Comparison of ENCODE assay signal across 9 cellular contexts in genomic region chr16:70572050-70572925, GRCh38. TPM values are rescaled to one million over a fixed set of nuclear protein-coding genes. Genes with fewer than 3 reads are reported as not detected.
DNase-seq lines count a peak whose midpoint lies in the region; ATAC-seq and TF ChIP-seq lines count a peak whose summit lies in the region.
"Had no signal": no experiment of that assay in that cellular context is flagged by ENCODE, and none has a peak within 500 bp of the region (broad histone marks: within the 10 kb centered on the region; RNA-seq: fewer than 3 reads in every experiment).

No MANE protein-coding gene starts in this region.

- H3K9me3 Mint-ChIP-seq in HFFc6 = no peaks in the 10 kb centered on the region
- H3K9me3 Mint-ChIP-seq in activated T-helper 1 cell treated with anti-CD3 and anti-CD28 coated beads, Interleukin-12 subunit alpha, Interleukin-12 subunit beta, Interleukin-2, Interleukin-4 antibody, amounts not matched to agents 30 ng/mL and 10 ng/mL and 1 ng/mL, durations not matched to agents 14 hours and 24 hours and 36 hours = no peaks in the 10 kb centered on the region
- H3K9me3 Mint-ChIP-seq in stimulated activated effector memory CD8-positive, alpha-beta T cell treated with anti-CD3 and anti-CD28 coated beads, Interleukin-12 subunit alpha, Interleukin-12 subunit beta, amount 100 ng/mL, for 72 hours = no peaks in the 10 kb centered on the region
- H3K9me3 Mint-ChIP-seq: stimulated activated memory B cell treated with anti-CD40 and anti-IgM and Interleukin-4, amounts not matched to agents 10 μg/mL and 1 μg/mL and 100 μg/mL, for 72 hours had no signal

- H3K27ac Mint-ChIP-seq in HFFc6 = peak overlapping the region; percentile 79
- H3K27ac Mint-ChIP-seq in activated T-helper 1 cell treated with anti-CD3 and anti-CD28 coated beads, Interleukin-12 subunit alpha, Interleukin-12 subunit beta, Interleukin-2, Interleukin-4 antibody, amounts not matched to agents 30 ng/mL and 10 ng/mL and 1 ng/mL, durations not matched to agents 14 hours and 24 hours and 36 hours = peak overlapping the region; percentile 61
- H3K27ac Mint-ChIP-seq in stimulated activated effector memory CD8-positive, alpha-beta T cell treated with anti-CD3 and anti-CD28 coated beads, Interleukin-12 subunit alpha, Interleukin-12 subunit beta, amount 100 ng/mL, for 72 hours = peak overlapping the region; percentile 89
- H3K27ac Mint-ChIP-seq: stimulated activated memory B cell treated with anti-CD40 and anti-IgM and Interleukin-4, amounts not matched to agents 10 μg/mL and 1 μg/mL and 100 μg/mL, for 72 hours had no signal

- H3K4me1 ChIP-seq in right atrium auricular region = peaks cover 0 to 46% of the 10 kb centered on the region in 2 donors

- H3K36me3 Mint-ChIP-seq in HFFc6 (ENCODE audit: low read depth) = peaks cover 45% of the 10 kb centered on the region
- peaks cover 54% of the 10 kb centered on the region for H3K36me3 Mint-ChIP-seq in activated T-helper 1 cell treated with anti-CD3 and anti-CD28 coated beads, Interleukin-12 subunit alpha, Interleukin-12 subunit beta, Interleukin-2, Interleukin-4 antibody, amounts not matched to agents 30 ng/mL and 10 ng/mL and 1 ng/mL, durations not matched to agents 14 hours and 24 hours and 36 hours (ENCODE audit: low read depth)
- H3K36me3 Mint-ChIP-seq in stimulated activated effector memory CD8-positive, alpha-beta T cell treated with anti-CD3 and anti-CD28 coated beads, Interleukin-12 subunit alpha, Interleukin-12 subunit beta, amount 100 ng/mL, for 72 hours = peaks cover 100% of the 10 kb centered on the region

- H3K4me3 Mint-ChIP-seq in HFFc6 = 0 out of 2 replicates have a peak overlapping the region, but pooled peaks have one; percentile 46
- no peak overlapping the region for H3K4me3 Mint-ChIP-seq in activated T-helper 1 cell treated with anti-CD3 and anti-CD28 coated beads, Interleukin-12 subunit alpha, Interleukin-12 subunit beta, Interleukin-2, Interleukin-4 antibody, amounts not matched to agents 30 ng/mL and 10 ng/mL and 1 ng/mL, durations not matched to agents 14 hours and 24 hours and 36 hours
- H3K4me3 Mint-ChIP-seq in stimulated activated effector memory CD8-positive, alpha-beta T cell treated with anti-CD3 and anti-CD28 coated beads, Interleukin-12 subunit alpha, Interleukin-12 subunit beta, amount 100 ng/mL, for 72 hours = no peak overlapping the region
- H3K4me3 Mint-ChIP-seq: stimulated activated memory B cell treated with anti-CD40 and anti-IgM and Interleukin-4, amounts not matched to agents 10 μg/mL and 1 μg/mL and 100 μg/mL, for 72 hours had no signal

- H3K9me3 ChIP-seq in right atrium auricular region = no peaks in the 10 kb centered on the region

- peaks cover 66% of the 10 kb centered on the region for H3K4me1 Mint-ChIP-seq in HFFc6 (ENCODE audit: low read depth)
- H3K4me1 Mint-ChIP-seq in activated T-helper 1 cell treated with anti-CD3 and anti-CD28 coated beads, Interleukin-12 subunit alpha, Interleukin-12 subunit beta, Interleukin-2, Interleukin-4 antibody, amounts not matched to agents 30 ng/mL and 10 ng/mL and 1 ng/mL, durations not matched to agents 14 hours and 24 hours and 36 hours (ENCODE audit: low read depth) = peaks cover 19% of the 10 kb centered on the region
- peaks cover 36% of the 10 kb centered on the region for H3K4me1 Mint-ChIP-seq in stimulated activated effector memory CD8-positive, alpha-beta T cell treated with anti-CD3 and anti-CD28 coated beads, Interleukin-12 subunit alpha, Interleukin-12 subunit beta, amount 100 ng/mL, for 72 hours

- no peak for DNase-seq in HFFc6
- no peak for DNase-seq in activated T-helper 1 cell treated with anti-CD3 and anti-CD28 coated beads, Interleukin-12 subunit alpha, Interleukin-12 subunit beta, Interleukin-2, Interleukin-4 antibody, amounts not matched to agents 30 ng/mL and 10 ng/mL and 1 ng/mL, durations not matched to agents 14 hours and 24 hours and 36 hours (ENCODE audit: low spot score)
- no peak for DNase-seq in right atrium auricular region (ENCODE audit: low spot score)
- DNase-seq in stimulated activated effector memory CD8-positive, alpha-beta T cell treated with anti-CD3 and anti-CD28 coated beads, Interleukin-12 subunit alpha, Interleukin-12 subunit beta, amount 100 ng/mL, for 72 hours (ENCODE audit: low spot score in 2 of 2) = no peak
- no peak for DNase-seq in NCI-H748 treated with DMSO at 0.1 percent for 48 hours (lab: John Stamatoyannopoulos, UW)
- DNase-seq in activated gamma-delta T cell (lab: John Stamatoyannopoulos, UW) = no peak
- DNase-seq: NCI-H146 had no signal

- no peaks in the 10 kb centered on the region for H3K27me3 ChIP-seq in right atrium auricular region

- no peak overlapping the region for H3K4me3 ChIP-seq in right atrium auricular region

- intact Hi-C loops in activated T-helper 1 cell treated with anti-CD3 and anti-CD28 coated beads, Interleukin-12 subunit alpha, Interleukin-12 subunit beta, Interleukin-2, Interleukin-4 antibody, amounts not matched to agents 30 ng/mL and 10 ng/mL and 1 ng/mL, durations not matched to agents 14 hours and 24 hours and 36 hours (cut with micrococcal nuclease) = loop anchor here (5.0 kb wide), 1 partner anchor 35 kb away; no protein-coding TSS in a partner anchor

- ATAC-seq in stimulated activated effector memory CD8-positive, alpha-beta T cell treated with anti-CD3 and anti-CD28 coated beads, Interleukin-12 subunit alpha, Interleukin-12 subunit beta, amount 100 ng/mL, for 72 hours = peak; percentile 41
- ATAC-seq in GM21390 (IDR thresholded peaks at IDR 0.05; ENCODE audit: unreplicated experiment) = no peak
- ATAC-seq: stimulated activated memory B cell treated with anti-CD40 and anti-IgM and Interleukin-4, amounts not matched to agents 10 μg/mL and 1 μg/mL and 100 μg/mL, for 72 hours had no signal

- peaks cover 55% of the 10 kb centered on the region for H3K36me3 ChIP-seq in right atrium auricular region

- peaks cover 3% of the 10 kb centered on the region for H3K27me3 Mint-ChIP-seq in HFFc6 (ENCODE audit: insufficient read depth)
- H3K27me3 Mint-ChIP-seq in activated T-helper 1 cell treated with anti-CD3 and anti-CD28 coated beads, Interleukin-12 subunit alpha, Interleukin-12 subunit beta, Interleukin-2, Interleukin-4 antibody, amounts not matched to agents 30 ng/mL and 10 ng/mL and 1 ng/mL, durations not matched to agents 14 hours and 24 hours and 36 hours (ENCODE audit: insufficient read depth) = no peaks in the 10 kb centered on the region
- H3K27me3 Mint-ChIP-seq: stimulated activated memory B cell treated with anti-CD40 and anti-IgM and Interleukin-4, amounts not matched to agents 10 μg/mL and 1 μg/mL and 100 μg/mL, for 72 hours had no signal

- no peak for TF ChIP-seq CTCF in HFFc6 (IDR thresholded peaks at IDR 0.05)
- TF ChIP-seq CTCF in right atrium auricular region (IDR thresholded peaks at IDR 0.05) = no peak

- peak overlapping the region; percentile 14 to 53 for H3K27ac ChIP-seq in right atrium auricular region

RNA-seq across cellular contexts. Expression of gene SF3B3, which starts 48.7 kb away (rescaled TPM):
- total RNA-seq in HFFc6 (2021; fragmentation: NEBNext Ultra II Directional; extraction: Animal tissue kit (Norgen Biotek cat#: 25700)) = 100 to 1,000 TPM; 289 to 358 (median 312) TPM
- 532 and 545 TPM in 2 replicates for total RNA-seq in activated T-helper 1 cell treated with anti-CD3 and anti-CD28 coated beads, Interleukin-12 subunit alpha, Interleukin-12 subunit beta, Interleukin-2, Interleukin-4 antibody, amounts not matched to agents 30 ng/mL and 10 ng/mL and 1 ng/mL, durations not matched to agents 14 hours and 24 hours and 36 hours
- total RNA-seq in right atrium auricular region = 10 to 100 TPM; 82.1 to 95.1 TPM

RNA-seq across cellular contexts. Expression of gene COG4, which starts 48.9 kb away (rescaled TPM):
- 10 to 100 TPM; 70.2 to 91.7 (median 80.2) TPM for total RNA-seq in HFFc6 (2021; fragmentation: NEBNext Ultra II Directional; extraction: Animal tissue kit (Norgen Biotek cat#: 25700))
- total RNA-seq in activated T-helper 1 cell treated with anti-CD3 and anti-CD28 coated beads, Interleukin-12 subunit alpha, Interleukin-12 subunit beta, Interleukin-2, Interleukin-4 antibody, amounts not matched to agents 30 ng/mL and 10 ng/mL and 1 ng/mL, durations not matched to agents 14 hours and 24 hours and 36 hours = 42.5 and 44.1 TPM in 2 replicates
- 10 to 100 TPM; 29.1 to 41.8 TPM for total RNA-seq in right atrium auricular region
